8 cellular contexts compared by ENCODE assay signal in the genomic region with DNA sequence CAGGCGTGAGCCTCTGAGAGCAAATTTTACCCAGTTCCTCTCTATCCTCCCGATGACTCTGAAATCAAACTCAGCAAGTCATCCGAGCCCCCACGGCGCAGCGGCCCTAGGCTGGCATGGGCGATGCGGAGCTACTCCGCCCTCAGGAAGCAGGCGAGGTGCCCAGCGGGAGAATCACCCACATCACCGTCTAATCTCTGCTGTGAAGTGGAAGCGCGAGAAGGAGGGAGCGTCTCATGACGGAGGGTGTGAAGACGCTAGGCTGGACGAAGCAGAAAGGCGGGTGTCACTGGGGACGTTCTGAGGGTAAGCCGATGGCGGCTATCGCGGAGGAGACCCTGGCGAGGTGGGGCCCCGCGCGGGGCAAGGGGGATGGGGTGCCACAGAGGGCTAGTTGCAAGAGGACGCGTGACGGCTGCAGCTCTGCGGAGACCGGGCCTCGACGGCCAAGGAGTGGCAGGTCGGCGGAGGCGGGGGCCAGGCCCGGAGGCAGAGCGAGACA. TPM values are rescaled to one million over a fixed set of nuclear protein-coding genes. Genes with fewer than 3 reads are reported as not detected.
A peak's percentile ranks its signal among the peaks of the same experiment; 100 is the strongest.
DNase-seq lines count a peak whose midpoint lies in the region; ATAC-seq lines count a peak whose summit lies in the region.

No MANE protein-coding gene starts in this region.

- no peaks in the 10 kb centered on the region for H3K9me3 Mint-ChIP-seq in stimulated activated naive CD8-positive, alpha-beta T cell treated with anti-CD3 and anti-CD28 coated beads, Interleukin-15, Interleukin-2, amounts not matched to agents 100 ng/mL and 50 ng/mL, for 24 hours

- H3K9me3 ChIP-seq in SJCRH30 (replicated peaks), result no peaks in the 10 kb centered on the region

- H3K4me3 Mint-ChIP-seq in stimulated activated naive CD8-positive, alpha-beta T cell treated with anti-CD3 and anti-CD28 coated beads, Interleukin-15, Interleukin-2, amounts not matched to agents 100 ng/mL and 50 ng/mL, for 24 hours, result peak overlapping the region; percentile 94

- no peaks in the 10 kb centered on the region for H3K36me3 ChIP-seq in SJCRH30

- peaks cover 3% of the 10 kb centered on the region for H3K27me3 Mint-ChIP-seq in stimulated activated naive CD8-positive, alpha-beta T cell treated with anti-CD3 and anti-CD28 coated beads, Interleukin-15, Interleukin-2, amounts not matched to agents 100 ng/mL and 50 ng/mL, for 24 hours

- H3K4me1 Mint-ChIP-seq in stimulated activated naive CD8-positive, alpha-beta T cell treated with anti-CD3 and anti-CD28 coated beads, Interleukin-15, Interleukin-2, amounts not matched to agents 100 ng/mL and 50 ng/mL, for 24 hours (ENCODE audit: low read depth), result peaks cover 40% of the 10 kb centered on the region

- peaks cover 11% of the 10 kb centered on the region for H3K4me1 ChIP-seq in SJCRH30

- ATAC-seq in Right ventricle myocardium inferior, result peak; percentile 16
- peak; percentile 18 for ATAC-seq in HG03095 (IDR thresholded peaks at IDR 0.05; ENCODE audit: unreplicated experiment)
- peak; percentile 30 for ATAC-seq in left colon
- ATAC-seq in HG03521 (IDR thresholded peaks at IDR 0.05; ENCODE audit: unreplicated experiment), result no peak

- H3K27ac ChIP-seq in SJCRH30 (no peak overlapping the region), caudate nucleus (ENCODE audit: low read depth, low read length) (peak overlapping the region; percentile 42)

- peak; percentile 82 for DNase-seq in Right ventricle myocardium inferior (ENCODE audit: missing footprints)
- no peak for DNase-seq in cardiac septum (ENCODE audit: low spot score)
- DNase-seq in SJCRH30, result no peak
- peak in 18 of 61 donors; percentile 39 to 73 (median 58) for DNase-seq in caudate nucleus (lab: John Stamatoyannopoulos, UW)
- no peak for DNase-seq in left colon

- no peaks in the 10 kb centered on the region for H3K27me3 ChIP-seq in SJCRH30

- H3K27ac Mint-ChIP-seq in stimulated activated naive CD8-positive, alpha-beta T cell treated with anti-CD3 and anti-CD28 coated beads, Interleukin-15, Interleukin-2, amounts not matched to agents 100 ng/mL and 50 ng/mL, for 24 hours, result peak overlapping the region; percentile 79

- intact Hi-C loops in Right ventricle myocardium inferior (cut with DNase I), result loop anchor here (1.0 kb wide), 3 partner anchors 19 to 46 kb away; no protein-coding TSS in a partner anchor
- intact Hi-C loops in cardiac septum (cut with DNase I), result loop anchor here (1.0 kb wide), 4 partner anchors 19 to 46 kb away; no protein-coding TSS in a partner anchor
- intact Hi-C loops in left colon (cut with DNase I, micrococcal nuclease), result loop anchor here in 1 of 2 donors (2.0 kb wide), 1 partner anchor 46 kb away; no protein-coding TSS in a partner anchor

- peak overlapping the region; percentile 65 for H3K4me3 ChIP-seq in SJCRH30

- no peaks in the 10 kb centered on the region for H3K36me3 Mint-ChIP-seq in stimulated activated naive CD8-positive, alpha-beta T cell treated with anti-CD3 and anti-CD28 coated beads, Interleukin-15, Interleukin-2, amounts not matched to agents 100 ng/mL and 50 ng/mL, for 24 hours (ENCODE audit: low read depth)

RNA-seq across cellular contexts. Expression of gene GNAI2, which starts 9.1 kb away (rescaled TPM):
- total RNA-seq in Right ventricle myocardium inferior (153 TPM), cardiac septum (153 TPM), left colon (10 to 100 TPM; 46.1 to 81.3 TPM)
- 63.8 and 64.7 TPM in 2 replicates for total RNA-seq in SJCRH30 (2014; rRNA removed; shearing (Covaris generic))

RNA-seq across cellular contexts. Expression of gene SLC38A3, which starts 21.9 kb away (rescaled TPM):
- total RNA-seq in Right ventricle myocardium inferior (10.3 TPM), cardiac septum (6.6 TPM), left colon (not detected)
- 1.4 and 2.9 TPM in 2 replicates for total RNA-seq in SJCRH30 (2014; rRNA removed; shearing (Covaris generic))

RNA-seq across cellular contexts. Expression of gene GNAT1, which starts 35.5 kb away (rescaled TPM):
- total RNA-seq in Right ventricle myocardium inferior (not detected), cardiac septum (not detected), left colon (not detected)
- total RNA-seq in SJCRH30 (2014; rRNA removed; shearing (Covaris generic)), result 0.14 TPM in 1 of 2 replicates, not detected in the other

RNA-seq across cellular contexts. Expression of gene SEMA3B, which starts 42.0 kb away (rescaled TPM):
- total RNA-seq in Right ventricle myocardium inferior (19.8 TPM), cardiac septum (26.5 TPM), left colon (100 to 1,000 TPM in 1 of 2 donors, 10 to 100 TPM in 1; 56.8 to 116 TPM)
- 3.3 and 4.8 TPM in 2 replicates for total RNA-seq in SJCRH30 (2014; rRNA removed; shearing (Covaris generic))

RNA-seq across cellular contexts. Expression of gene LSMEM2, which starts 51.9 kb away (rescaled TPM):
- total RNA-seq in Right ventricle myocardium inferior, result 29.8 TPM
- total RNA-seq in cardiac septum, result 25.7 TPM
- not detected in 2 replicates for total RNA-seq in SJCRH30 (2014; rRNA removed; shearing (Covaris generic))
- total RNA-seq in left colon, result not detected
